Comparison of ENCODE assay signal across 16 cellular contexts in genomic region chr12:38823743-38824142, GRCh38.
DNase-seq lines count a peak whose midpoint lies in the region; ATAC-seq and TF ChIP-seq lines count a peak whose summit lies in the region.
"Had no signal": no experiment of that assay in that cellular context is flagged by ENCODE, and none has a peak within 500 bp of the region (broad histone marks: within the 10 kb centered on the region; RNA-seq: fewer than 3 reads in every experiment).

No MANE protein-coding gene starts in this region.

- TF ChIP-seq CTCF in SK-N-SH (IDR thresholded peaks at IDR 0.05) = no peak
- no peak for TF ChIP-seq CTCF in fibroblast of the aortic adventitia (IDR thresholded peaks at IDR 0.05; ENCODE audit: insufficient read depth, low read length)

- H3F3A ChIP-seq in SK-N-SH (replicated peaks; ENCODE audit: insufficient read depth) = no peaks in the 10 kb centered on the region

- TF ChIP-seq POLR2A in erythroblast (IDR thresholded peaks at IDR 0.05; ENCODE audit: low read length) = no peak

- no peaks in the 10 kb centered on the region for H3K79me2 ChIP-seq in SK-N-SH (ENCODE audit: insufficient read depth)

- H2AFZ ChIP-seq in SK-N-SH (ENCODE audit: low read depth) = no peak overlapping the region

- H3K36me3 ChIP-seq in SK-N-SH (replicated peaks in 1 of 2; ENCODE audit: control insufficient read depth in 1 of 2, insufficient read depth in 2 of 2, low read length in 1 of 2) (no peaks in the 10 kb centered on the region), SK-N-MC (ENCODE audit: insufficient read depth, low read length) (no peaks in the 10 kb centered on the region)
- H3K36me3 ChIP-seq: cardiac muscle cell, upper lobe of right lung had no signal

- ATAC-seq in SK-N-SH treated with all-trans-retinoic acid at 6 μM for 48 hours (no peak), GM19035 (IDR thresholded peaks at IDR 0.05; ENCODE audit: unreplicated experiment) (no peak)
- ATAC-seq: natural killer cell treated with Interleukin-12 subunit alpha and Interleukin-12 subunit beta and Interleukin-15 and Interleukin-18, amount 100 ng/mL, for 72 hours; psoas muscle; upper lobe of right lung had no signal

- CTCF ChIA-PET in SK-N-SH (lab: Yijun Ruan, JAX) = interaction anchor here (0.8 kb wide), 1 partner anchor 13 kb away, joined by 3 read pairs; no protein-coding TSS in a partner anchor

- POLR2A ChIA-PET in SK-N-SH (lab: Yijun Ruan, JAX) = no interaction called here

- no peak overlapping the region for H3K9ac ChIP-seq in SK-N-SH
- H3K9ac ChIP-seq in SK-N-MC (ENCODE audit: insufficient read length) = no peak overlapping the region

- no peaks in the 10 kb centered on the region for H3K27me3 ChIP-seq in SK-N-SH (ENCODE audit: insufficient read depth)
- H3K27me3 ChIP-seq: cardiac muscle cell, upper lobe of right lung had no signal

- TF ChIP-seq EP300 in SK-N-SH (IDR thresholded peaks at IDR 0.05; ENCODE audit: borderline replicate concordance in 1 of 2, low read depth in 1 of 2, low read length in 1 of 2) = no peak

- H4K20me1 ChIP-seq in SK-N-SH (ENCODE audit: insufficient read depth) = no peaks in the 10 kb centered on the region

- DNase-seq in SK-N-SH = no peak
- DNase-seq in SK-N-MC (ENCODE audit: low read depth, low spot score) = peak; percentile 22
- peak; percentile 20 for DNase-seq in fibroblast of the aortic adventitia (ENCODE audit: low read depth)
- no peak for DNase-seq in NCI-H1417 (lab: John Stamatoyannopoulos, UW)
- no peak for DNase-seq in erythroblast (lab: John Stamatoyannopoulos, UW)
- no peak for DNase-seq in SKM-1 treated with dmso at 0.1 percent for 144 hours (lab: John Stamatoyannopoulos, UW; ENCODE audit: unreplicated experiment)
- DNase-seq: activated T-cell treated with anti-CD3 and anti-CD28 coated beads for 4 hours; Caco-2; NCI-H69; psoas muscle; stimulated activated naive CD4-positive, alpha-beta T cell; upper lobe of right lung had no signal

- TF ChIP-seq RAD21 in SK-N-SH (IDR thresholded peaks at IDR 0.05; ENCODE audit: low read length) = no peak

- no peaks in the 10 kb centered on the region for H3K9me3 ChIP-seq in SK-N-SH
- no peaks in the 10 kb centered on the region for H3K9me3 ChIP-seq in SK-N-MC (ENCODE audit: low read depth, low read length)
- H3K9me3 ChIP-seq: Caco-2, psoas muscle, upper lobe of right lung had no signal

- H3K27ac ChIP-seq in SK-N-SH (ENCODE audit: low read depth in 2 of 2, low read length in 1 of 2) (no peak overlapping the region), SK-N-MC (no peak overlapping the region)
- H3K27ac ChIP-seq: cardiac muscle cell, psoas muscle, upper lobe of right lung had no signal

- 21% methylated on average over 6 of the region's 6 CpGs for WGBS in SK-N-SH (ENCODE audit: low lambda C conversion rate)

- H3K4me2 ChIP-seq in SK-N-SH = no peak overlapping the region

- H3K4me3 ChIP-seq in SK-N-SH (ENCODE audit: low read depth in 2 of 2, low read length in 1 of 2) (no peak overlapping the region), SK-N-MC (no peak overlapping the region), fibroblast of the aortic adventitia (ENCODE audit: low read depth, low read length) (no peak overlapping the region)
- H3K4me3 ChIP-seq: cardiac muscle cell, psoas muscle, upper lobe of right lung had no signal

- H3K9me2 ChIP-seq in SK-N-SH = no peaks in the 10 kb centered on the region

- H3K4me1 ChIP-seq in SK-N-SH (ENCODE audit: control insufficient read depth in 1 of 2, insufficient read depth in 2 of 2, low read depth in 1 of 2, low read length in 1 of 2) = no peaks in the 10 kb centered on the region
- H3K4me1 ChIP-seq: Caco-2, psoas muscle, upper lobe of right lung had no signal

TF ChIP-seq in SK-N-SH treated with all-trans-retinoic acid at 6 μM for 48 hours, 23 proteins besides CTCF, POLR2A, EP300 and RAD21:
- no peak for TF ChIP-seq PPARA (CRISPR knock-in tag; IDR thresholded peaks at IDR 0.05; ENCODE audit: borderline replicate concordance)
- peak; percentile 60 for TF ChIP-seq ISL1 (CRISPR knock-in tag; IDR thresholded peaks at IDR 0.05)
- TF ChIP-seq GLIS3 (CRISPR knock-in tag; IDR thresholded peaks at IDR 0.05) = no peak

TF ChIP-seq in SK-N-SH, 30 proteins besides CTCF, POLR2A, EP300 and RAD21:
- TF ChIP-seq SIN3A (IDR thresholded peaks at IDR 0.05; ENCODE audit: borderline replicate concordance, low read depth, low read length) (no peak), TCF12 (IDR thresholded peaks at IDR 0.05) (no peak), REST (IDR thresholded peaks at IDR 0.05; ENCODE audit: low read depth, low read length) (no peak), NRF1 (IDR thresholded peaks at IDR 0.05; ENCODE audit: low read depth, low read length) (no peak), IRF3 (IDR thresholded peaks at IDR 0.05; ENCODE audit: low read depth, low read length) (no peak), JUND (IDR thresholded peaks at IDR 0.05) (no peak), POLR2AphosphoS5 (IDR thresholded peaks at IDR 0.05; ENCODE audit: low read depth, low read length) (no peak), RCOR1 (IDR thresholded peaks at IDR 0.05; ENCODE audit: low read length) (no peak), NFIC (IDR thresholded peaks at IDR 0.05; ENCODE audit: borderline replicate concordance) (no peak), CHD2 (IDR thresholded peaks at IDR 0.05; ENCODE audit: low read length, partially characterized antibody) (no peak)

Comparison
In these comparisons a context has a peak if more than half of its experiments do, and no peak if none do; other contexts are left out.
1. DNase-seq: peak in SK-N-MC (single experiment) and fibroblast of the aortic adventitia (single experiment); none in SK-N-SH (single experiment), NCI-H1417 (0 of 3), erythroblast (0 of 2) and SKM-1 treated with dmso at 0.1 percent for 144 hours (single experiment).